Comparison of ENCODE assay signal across 1 cellular context in genomic region chr14:100076133-100076532, GRCh38.
TF ChIP-seq lines count a peak whose summit lies in the region.

No MANE protein-coding gene starts in this region.

TF ChIP-seq in K562, 482 proteins besides CTCF, POLR2A, EP300 and RAD21 (continued from another document):
- peak; percentile 43; the same call in 1 of the 2 replicates for TF ChIP-seq ETV5 (CRISPR knock-in tag; IDR thresholded peaks at IDR 0.05; ENCODE audit: low read depth)
